13 cellular contexts compared by ENCODE assay signal in genomic region chr10:127797339-127797738, GRCh38.
DNase-seq lines count a peak whose midpoint lies in the region; ATAC-seq and TF ChIP-seq lines count a peak whose summit lies in the region.
"Had no signal": no experiment of that assay in that cellular context is flagged by ENCODE, and none has a peak within 500 bp of the region (broad histone marks: within the 10 kb centered on the region; RNA-seq: fewer than 3 reads in every experiment).

No MANE protein-coding gene starts in this region.

- BruUV-seq in Panc1 (replicated peaks; lab: Mats Ljungman, UMichigan) = no TSS peak
- BruUV-seq in MCF 10A (replicated peaks; lab: Mats Ljungman, UMichigan) = no TSS peak

- no peak overlapping the region for H3K4me3 ChIP-seq in Panc1 (ENCODE audit: low read depth in 2 of 2, low read length in 2 of 2)

- no peaks in the 10 kb centered on the region for H3K36me3 Mint-ChIP-seq in MCF 10A (ENCODE audit: insufficient read depth, unreplicated experiment)

- intact Hi-C loops in Panc1 (cut with micrococcal nuclease; ENCODE audit: unreplicated experiment) = no loop called here
- intact Hi-C loops in left cardiac atrium (cut with DNase I) = no loop called here
- intact Hi-C loops in sciatic nerve (cut with DNase I) = no loop called here
- intact Hi-C loops in MCF 10A (cut with micrococcal nuclease) = no loop called here

- TF ChIP-seq CTCF in Panc1 (IDR thresholded peaks at IDR 0.05) (no peak), MCF 10A (IDR thresholded peaks at IDR 0.05; ENCODE audit: unreplicated experiment) (no peak)

- H3K9me3 ChIP-seq in Panc1 (ENCODE audit: control insufficient read depth, insufficient read depth, low read depth, low read length) = no peaks in the 10 kb centered on the region
- H3K9me3 ChIP-seq: Caco-2 had no signal

- H3K4me3 Mint-ChIP-seq in MCF 10A (ENCODE audit: unreplicated experiment) = no peak overlapping the region
- H3K4me3 Mint-ChIP-seq: activated CD4-positive, alpha-beta T cell treated with anti-CD3 and anti-CD28 coated beads, Interleukin-2, amount 10 ng/mL, durations not matched to agents 7 days and 5 days; activated naive CD4-positive, alpha-beta T cell treated with anti-CD3 and anti-CD28 coated beads for 36 hours had no signal

- CTCF ChIA-PET in Panc1 (lab: Charles Lee) (no interaction called here), MCF 10A (lab: Yijun Ruan, JAX) (no interaction called here)

- H3K4me1 ChIP-seq in Panc1 (ENCODE audit: control insufficient read depth, insufficient read depth, low read length) = no peaks in the 10 kb centered on the region
- H3K4me1 ChIP-seq: Caco-2 had no signal

- POLR2A ChIA-PET in Panc1 (lab: Charles Lee) = no interaction called here
- POLR2A ChIA-PET in MCF 10A (lab: Yijun Ruan, JAX) = no interaction called here

- ATAC-seq in Panc1 = peak; percentile 70; the same call in 1 of the 2 replicates
- ATAC-seq in left cardiac atrium = peak; percentile 63 to 83
- peak; percentile 91 for ATAC-seq in sciatic nerve

- H3K36me3 ChIP-seq in Panc1 (ENCODE audit: control insufficient read depth, insufficient read depth, low read length) = no peaks in the 10 kb centered on the region

- H3K27me3 Mint-ChIP-seq in MCF 10A (ENCODE audit: insufficient read depth, unreplicated experiment) = peaks cover 22% of the 10 kb centered on the region

- no peak overlapping the region for H3K27ac Mint-ChIP-seq in MCF 10A (ENCODE audit: low read depth, unreplicated experiment)
- H3K27ac Mint-ChIP-seq: activated CD4-positive, alpha-beta T cell treated with anti-CD3 and anti-CD28 coated beads, Interleukin-2, amount 10 ng/mL, durations not matched to agents 7 days and 5 days; activated naive CD4-positive, alpha-beta T cell treated with anti-CD3 and anti-CD28 coated beads for 36 hours had no signal

- DNase-seq in GM03348 (ENCODE audit: low spot score) (peak; percentile 40), Panc1 (ENCODE audit: low read depth, low spot score) (no peak), left cardiac atrium (no peak), sciatic nerve (ENCODE audit: low spot score) (no peak), NCI-H748 treated with DMSO at 0.1 percent for 48 hours (lab: John Stamatoyannopoulos, UW) (no peak), MCF 10A (ENCODE audit: unreplicated experiment) (no peak)
- DNase-seq in activated CD4-positive, alpha-beta T cell treated with anti-CD3 and anti-CD28 coated beads, Interleukin-2, amount 50 U/mL, for 48 hours = no peak
- DNase-seq: activated CD4-positive, alpha-beta T cell treated with anti-CD3 and anti-CD28 coated beads, Interleukin-2, amount 10 ng/mL, durations not matched to agents 7 days and 5 days; activated naive CD4-positive, alpha-beta T cell treated with anti-CD3 and anti-CD28 coated beads for 36 hours; Caco-2; Kasumi-1; NCI-H2171 treated with DMSO at 0.1 percent for 48 hours; stimulated activated naive CD4-positive, alpha-beta T cell treated with Interleukin-2 at 50 U/mL for 16 hours had no signal

- H3K27me3 ChIP-seq in Panc1 (ENCODE audit: control insufficient read depth, insufficient read depth, low read length) = 0 out of 2 replicates have a peak, but pooled peaks cover 1% of the 10 kb centered on the region

- H3K27ac ChIP-seq in Panc1 (ENCODE audit: low read length) = no peak overlapping the region

- H3K9me3 Mint-ChIP-seq in MCF 10A (ENCODE audit: unreplicated experiment) = no peaks in the 10 kb centered on the region
- H3K9me3 Mint-ChIP-seq: activated CD4-positive, alpha-beta T cell treated with anti-CD3 and anti-CD28 coated beads, Interleukin-2, amount 10 ng/mL, durations not matched to agents 7 days and 5 days; activated naive CD4-positive, alpha-beta T cell treated with anti-CD3 and anti-CD28 coated beads for 36 hours had no signal

- in situ Hi-C loops in Panc1 (cut with HindIII; ENCODE audit: low pct_unique_long_range_greater_than_20kb, low sequenced_read_pairs) = no loop called here

- H3K4me1 Mint-ChIP-seq in MCF 10A (ENCODE audit: insufficient read depth, unreplicated experiment) = no peaks in the 10 kb centered on the region
- H3K4me1 Mint-ChIP-seq: activated CD4-positive, alpha-beta T cell treated with anti-CD3 and anti-CD28 coated beads, Interleukin-2, amount 10 ng/mL, durations not matched to agents 7 days and 5 days had no signal
